ENCODE assay signal across 8 cellular contexts in genomic region chr17:1561420-1562177, GRCh38. TPM values are rescaled to one million over a fixed set of nuclear protein-coding genes. Genes with fewer than 3 reads are reported as not detected.
DNase-seq lines count a peak whose midpoint lies in the region; ATAC-seq and TF ChIP-seq lines count a peak whose summit lies in the region.

No MANE protein-coding gene starts in this region.

- peak; percentile 51; the same call in 1 of the 2 replicates for TF ChIP-seq CTCF in GM12875 (IDR thresholded peaks at IDR 0.05; ENCODE audit: borderline replicate concordance, insufficient read depth, low read depth, low read length)
- TF ChIP-seq CTCF in WTC11 (IDR thresholded peaks at IDR 0.05), result no peak

- H3K36me3 Mint-ChIP-seq in WTC11, result no peaks in the 10 kb centered on the region; the same call in 1 of the 2 replicates
- H3K36me3 Mint-ChIP-seq in dendritic cell treated with granulocyte-macrophage colony-stimulating factor and Interleukin-4, amounts not matched to agents 40 ng/mL and 50 ng/mL, for 4 days (ENCODE audit: low read depth), result peaks cover 53% of the 10 kb centered on the region

- peak overlapping the region; percentile 80 for H3K9ac ChIP-seq in stomach smooth muscle (ENCODE audit: low read length in 2 of 2)

- DNase-seq in WTC11 (ENCODE audit: low spot score), result peak; percentile 42
- peak; percentile 42 to 61 for DNase-seq in lung microvascular endothelial cell (ENCODE audit: low read depth in 2 of 2)
- DNase-seq in kidney glomerular epithelial cell (lab: John Stamatoyannopoulos, UW), result no peak
- DNase-seq in COLO829 (ENCODE audit: low spot score), result no peak

- peak overlapping the region; percentile 84 for H3K4me3 Mint-ChIP-seq in WTC11
- H3K4me3 Mint-ChIP-seq in dendritic cell treated with granulocyte-macrophage colony-stimulating factor and Interleukin-4, amounts not matched to agents 40 ng/mL and 50 ng/mL, for 4 days, result peak overlapping the region; percentile 91

- peak overlapping the region; percentile 29 for H3K27ac Mint-ChIP-seq in WTC11
- peak overlapping the region; percentile 76 for H3K27ac Mint-ChIP-seq in dendritic cell treated with granulocyte-macrophage colony-stimulating factor and Interleukin-4, amounts not matched to agents 40 ng/mL and 50 ng/mL, for 4 days

- H3K36me3 ChIP-seq in stomach smooth muscle (ENCODE audit: control insufficient read depth in 2 of 2, insufficient read depth in 2 of 2, low read length in 2 of 2), result no peaks in the 10 kb centered on the region

- H3K27me3 ChIP-seq in stomach smooth muscle (ENCODE audit: control insufficient read depth in 1 of 2, insufficient read depth in 2 of 2, low read length in 2 of 2), result no peaks in the 10 kb centered on the region

- H3K4me1 ChIP-seq in stomach smooth muscle (ENCODE audit: control insufficient read depth, insufficient read depth, low read length), result peaks cover 24% of the 10 kb centered on the region

- H3K27me3 Mint-ChIP-seq in WTC11 (ENCODE audit: low read depth), result peaks cover 10% of the 10 kb centered on the region
- peaks cover 6% of the 10 kb centered on the region for H3K27me3 Mint-ChIP-seq in dendritic cell treated with granulocyte-macrophage colony-stimulating factor and Interleukin-4, amounts not matched to agents 40 ng/mL and 50 ng/mL, for 4 days

- H3K9me3 Mint-ChIP-seq in WTC11, result no peaks in the 10 kb centered on the region
- H3K9me3 Mint-ChIP-seq in dendritic cell treated with granulocyte-macrophage colony-stimulating factor and Interleukin-4, amounts not matched to agents 40 ng/mL and 50 ng/mL, for 4 days, result no peaks in the 10 kb centered on the region

- ATAC-seq in HG03439 (IDR thresholded peaks at IDR 0.05; ENCODE audit: unreplicated experiment) (peak; percentile 7), WTC11 (peak; percentile 18)

- peak overlapping the region; percentile 64 for H3K27ac ChIP-seq in stomach smooth muscle (ENCODE audit: low read length)

- CTCF ChIA-PET in WTC11 (lab: Charles Lee), result interaction anchor here (1.3 to 2.6 kb wide), 3 partner anchors 13 to 88 kb away, joined by 4 to 23 read pairs (median 6); partner anchors contain the start of gene RILP

- H3K9me3 ChIP-seq in stomach smooth muscle (ENCODE audit: control insufficient read depth in 2 of 2, low read length in 2 of 2), result no peaks in the 10 kb centered on the region

- POLR2A ChIA-PET in WTC11 (lab: Charles Lee), result interaction anchor here (1.1 kb wide), 1 partner anchor 45 kb away, joined by 4 read pairs; the partner anchor contains the start of gene INPP5K

- peaks cover 33% of the 10 kb centered on the region for H3K4me1 Mint-ChIP-seq in WTC11
- peaks cover 73% of the 10 kb centered on the region for H3K4me1 Mint-ChIP-seq in dendritic cell treated with granulocyte-macrophage colony-stimulating factor and Interleukin-4, amounts not matched to agents 40 ng/mL and 50 ng/mL, for 4 days (ENCODE audit: low read depth)

- H3K4me3 ChIP-seq in GM12875 (ENCODE audit: low read depth, low read length) (peak overlapping the region; percentile 88), stomach smooth muscle (ENCODE audit: low read length in 2 of 2) (peak overlapping the region; percentile 69 to 76)

- intact Hi-C loops in dendritic cell treated with granulocyte-macrophage colony-stimulating factor and Interleukin-4, amounts not matched to agents 40 ng/mL and 50 ng/mL, for 4 days (cut with micrococcal nuclease), result no loop called here

TF ChIP-seq in WTC11, 78 proteins besides CTCF, POLR2A, EP300 and RAD21:
- TF ChIP-seq ZNF219 (CRISPR knock-in tag; IDR thresholded peaks at IDR 0.05; ENCODE audit: borderline replicate concordance), result peak; percentile 46; the same call in 1 of the 2 replicates
- TF ChIP-seq, protein P1, sequence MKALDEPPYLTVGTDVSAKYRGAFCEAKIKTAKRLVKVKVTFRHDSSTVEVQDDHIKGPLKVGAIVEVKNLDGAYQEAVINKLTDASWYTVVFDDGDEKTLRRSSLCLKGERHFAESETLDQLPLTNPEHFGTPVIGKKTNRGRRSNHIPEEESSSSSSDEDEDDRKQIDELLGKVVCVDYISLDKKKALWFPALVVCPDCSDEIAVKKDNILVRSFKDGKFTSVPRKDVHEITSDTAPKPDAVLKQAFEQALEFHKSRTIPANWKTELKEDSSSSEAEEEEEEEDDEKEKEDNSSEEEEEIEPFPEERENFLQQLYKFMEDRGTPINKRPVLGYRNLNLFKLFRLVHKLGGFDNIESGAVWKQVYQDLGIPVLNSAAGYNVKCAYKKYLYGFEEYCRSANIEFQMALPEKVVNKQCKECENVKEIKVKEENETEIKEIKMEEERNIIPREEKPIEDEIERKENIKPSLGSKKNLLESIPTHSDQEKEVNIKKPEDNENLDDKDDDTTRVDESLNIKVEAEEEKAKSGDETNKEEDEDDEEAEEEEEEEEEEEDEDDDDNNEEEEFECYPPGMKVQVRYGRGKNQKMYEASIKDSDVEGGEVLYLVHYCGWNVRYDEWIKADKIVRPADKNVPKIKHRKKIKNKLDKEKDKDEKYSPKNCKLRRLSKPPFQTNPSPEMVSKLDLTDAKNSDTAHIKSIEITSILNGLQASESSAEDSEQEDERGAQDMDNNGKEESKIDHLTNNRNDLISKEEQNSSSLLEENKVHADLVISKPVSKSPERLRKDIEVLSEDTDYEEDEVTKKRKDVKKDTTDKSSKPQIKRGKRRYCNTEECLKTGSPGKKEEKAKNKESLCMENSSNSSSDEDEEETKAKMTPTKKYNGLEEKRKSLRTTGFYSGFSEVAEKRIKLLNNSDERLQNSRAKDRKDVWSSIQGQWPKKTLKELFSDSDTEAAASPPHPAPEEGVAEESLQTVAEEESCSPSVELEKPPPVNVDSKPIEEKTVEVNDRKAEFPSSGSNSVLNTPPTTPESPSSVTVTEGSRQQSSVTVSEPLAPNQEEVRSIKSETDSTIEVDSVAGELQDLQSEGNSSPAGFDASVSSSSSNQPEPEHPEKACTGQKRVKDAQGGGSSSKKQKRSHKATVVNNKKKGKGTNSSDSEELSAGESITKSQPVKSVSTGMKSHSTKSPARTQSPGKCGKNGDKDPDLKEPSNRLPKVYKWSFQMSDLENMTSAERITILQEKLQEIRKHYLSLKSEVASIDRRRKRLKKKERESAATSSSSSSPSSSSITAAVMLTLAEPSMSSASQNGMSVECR (CRISPR knock-in tag; IDR thresholded peaks at IDR 0.05; ENCODE audit: borderline replicate concordance), result 0 out of 2 replicates have a peak, but pooled peaks have one; percentile 61
- TF ChIP-seq ZNF121 (CRISPR knock-in tag; IDR thresholded peaks at IDR 0.05), result peak; percentile 83
- TF ChIP-seq, protein P2, sequence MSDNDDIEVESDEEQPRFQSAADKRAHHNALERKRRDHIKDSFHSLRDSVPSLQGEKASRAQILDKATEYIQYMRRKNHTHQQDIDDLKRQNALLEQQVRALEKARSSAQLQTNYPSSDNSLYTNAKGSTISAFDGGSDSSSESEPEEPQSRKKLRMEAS (CRISPR knock-in tag; IDR thresholded peaks at IDR 0.05), result no peak
- TF ChIP-seq GRHL2 (CRISPR knock-in tag; IDR thresholded peaks at IDR 0.05; ENCODE audit: insufficient replicate concordance, severe bottlenecking), result no peak
- 0 out of 2 replicates have a peak, but pooled peaks have one; percentile 35 for TF ChIP-seq ETV6 (CRISPR knock-in tag; IDR thresholded peaks at IDR 0.05)
- 0 out of 2 replicates have a peak, but pooled peaks have one; percentile 22 for TF ChIP-seq JUN (CRISPR knock-in tag; IDR thresholded peaks at IDR 0.05)
- TF ChIP-seq, protein P3, sequence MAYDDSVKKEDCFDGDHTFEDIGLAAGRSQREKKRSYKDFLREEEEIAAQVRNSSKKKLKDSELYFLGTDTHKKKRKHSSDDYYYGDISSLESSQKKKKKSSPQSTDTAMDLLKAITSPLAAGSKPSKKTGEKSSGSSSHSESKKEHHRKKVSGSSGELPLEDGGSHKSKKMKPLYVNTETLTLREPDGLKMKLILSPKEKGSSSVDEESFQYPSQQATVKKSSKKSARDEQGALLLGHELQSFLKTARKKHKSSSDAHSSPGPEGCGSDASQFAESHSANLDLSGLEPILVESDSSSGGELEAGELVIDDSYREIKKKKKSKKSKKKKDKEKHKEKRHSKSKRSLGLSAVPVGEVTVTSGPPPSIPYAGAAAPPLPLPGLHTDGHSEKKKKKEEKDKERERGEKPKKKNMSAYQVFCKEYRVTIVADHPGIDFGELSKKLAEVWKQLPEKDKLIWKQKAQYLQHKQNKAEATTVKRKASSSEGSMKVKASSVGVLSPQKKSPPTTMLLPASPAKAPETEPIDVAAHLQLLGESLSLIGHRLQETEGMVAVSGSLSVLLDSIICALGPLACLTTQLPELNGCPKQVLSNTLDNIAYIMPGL (CRISPR knock-in tag; IDR thresholded peaks at IDR 0.05), result peak; percentile 90

RNA-seq across cellular contexts. Expression of gene PITPNA, which starts 1.0 kb away (rescaled TPM):
- total RNA-seq in WTC11 (2021), result 58.3 to 68.4 TPM (median 60.2 TPM) in 3 replicates
- total RNA-seq in lung microvascular endothelial cell, result 14.6 and 17.1 TPM in 2 replicates

RNA-seq across cellular contexts. Expression of gene INPP5K, which starts 45.2 kb away (rescaled TPM):
- total RNA-seq in WTC11 (2021), result 17.1 to 26.8 TPM (median 18.5 TPM) in 3 replicates
- total RNA-seq in lung microvascular endothelial cell, result 47.3 and 47.8 TPM in 2 replicates

Comparison
In these comparisons a context has a peak if more than half of its experiments do, and no peak if none do; other contexts are left out.
1. DNase-seq: peak in WTC11 (single experiment) and lung microvascular endothelial cell (2 of 2); none in kidney glomerular epithelial cell (single experiment) and COLO829 (single experiment).